ENCODE assay signal across 16 cellular contexts in the genomic region with DNA sequence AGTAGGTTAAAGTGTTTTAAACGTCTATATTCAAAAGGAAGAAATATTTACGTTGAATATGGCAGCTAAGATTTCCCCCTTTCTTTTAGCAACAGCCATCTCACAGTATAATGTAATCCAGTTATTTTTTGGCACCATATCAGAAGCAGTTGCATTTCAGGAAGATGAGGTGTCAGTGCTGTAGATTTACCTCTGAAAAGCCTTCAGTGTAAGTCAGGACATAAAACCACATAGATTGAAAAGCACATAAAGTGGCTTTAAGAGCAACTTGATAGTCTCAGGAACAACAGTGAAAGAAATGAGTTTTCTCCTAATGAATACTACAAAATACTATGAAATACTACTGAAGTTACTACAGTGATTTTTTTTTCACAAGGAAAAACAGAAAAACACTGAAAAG. TPM values are rescaled to one million over a fixed set of nuclear protein-coding genes. Genes with fewer than 3 reads are reported as not detected.
DNase-seq lines count a peak whose midpoint lies in the region; ATAC-seq and TF ChIP-seq lines count a peak whose summit lies in the region.
"Had no signal": no experiment of that assay in that cellular context is flagged by ENCODE, and none has a peak within 500 bp of the region (broad histone marks: within the 10 kb centered on the region; RNA-seq: fewer than 3 reads in every experiment).

No MANE protein-coding gene starts in this region.

- H3K9me3 Mint-ChIP-seq in activated naive CD8-positive, alpha-beta T cell (ENCODE audit: low read depth): no peaks in the 10 kb centered on the region
- no peaks in the 10 kb centered on the region for H3K9me3 Mint-ChIP-seq in activated naive CD8-positive, alpha-beta T cell treated with anti-CD3 and anti-CD28 coated beads, Interleukin-2, amount 50 U/mL, for 24 hours

- peaks cover 54% of the 10 kb centered on the region for H3K4me1 Mint-ChIP-seq in activated naive CD8-positive, alpha-beta T cell (ENCODE audit: low read depth)
- H3K4me1 Mint-ChIP-seq in activated naive CD8-positive, alpha-beta T cell treated with anti-CD3 and anti-CD28 coated beads, Interleukin-2, amount 50 U/mL, for 24 hours: peaks cover 38% of the 10 kb centered on the region

- no peaks in the 10 kb centered on the region; the same call in 1 of the 2 replicates for H3K36me3 ChIP-seq in SJCRH30

- H3K27me3 ChIP-seq in SJCRH30: no peaks in the 10 kb centered on the region
- H3K27me3 ChIP-seq: testis had no signal

- H3K27ac Mint-ChIP-seq in activated naive CD8-positive, alpha-beta T cell: no peak overlapping the region
- H3K27ac Mint-ChIP-seq in activated naive CD8-positive, alpha-beta T cell treated with anti-CD3 and anti-CD28 coated beads, Interleukin-2, amount 50 U/mL, for 24 hours: no peak overlapping the region

- peaks cover 36% of the 10 kb centered on the region for H3K4me1 ChIP-seq in SJCRH30

- ATAC-seq in activated naive CD8-positive, alpha-beta T cell treated with anti-CD3 and anti-CD28 coated beads, Interleukin-2, amount 50 U/mL, for 24 hours: no peak
- ATAC-seq in HG03460 (IDR thresholded peaks at IDR 0.05; ENCODE audit: unreplicated experiment): no peak

- in situ Hi-C loops in GM13976 (cut with MboI; ENCODE audit: low sequenced_read_pairs, unreplicated experiment): no loop called here

- peaks cover 29% of the 10 kb centered on the region for H3K36me3 Mint-ChIP-seq in activated naive CD8-positive, alpha-beta T cell
- peaks cover 42% of the 10 kb centered on the region for H3K36me3 Mint-ChIP-seq in activated naive CD8-positive, alpha-beta T cell treated with anti-CD3 and anti-CD28 coated beads, Interleukin-2, amount 50 U/mL, for 24 hours (ENCODE audit: low read depth)

- no peaks in the 10 kb centered on the region for H3K9me3 ChIP-seq in SJCRH30 (replicated peaks)
- H3K9me3 ChIP-seq: testis had no signal

- no peaks in the 10 kb centered on the region for H3K27me3 Mint-ChIP-seq in activated naive CD8-positive, alpha-beta T cell
- H3K27me3 Mint-ChIP-seq in activated naive CD8-positive, alpha-beta T cell treated with anti-CD3 and anti-CD28 coated beads, Interleukin-2, amount 50 U/mL, for 24 hours: no peaks in the 10 kb centered on the region

- peak overlapping the region; percentile 13 for H3K4me3 Mint-ChIP-seq in activated naive CD8-positive, alpha-beta T cell
- no peak overlapping the region for H3K4me3 Mint-ChIP-seq in activated naive CD8-positive, alpha-beta T cell treated with anti-CD3 and anti-CD28 coated beads, Interleukin-2, amount 50 U/mL, for 24 hours

- TF ChIP-seq CTCF in GM13976 (IDR thresholded peaks at IDR 0.05; ENCODE audit: borderline replicate concordance, control extremely low read depth, extremely low read depth, insufficient read depth, missing control alignments): no peak

- no peak for DNase-seq in activated naive CD8-positive, alpha-beta T cell treated with anti-CD3 and anti-CD28 coated beads, Interleukin-2, amount 50 U/mL, for 24 hours
- DNase-seq in SJCRH30: peak in 1 of 2 experiments; percentile 54
- DNase-seq in fibroblast of peridontal ligament (ENCODE audit: extremely low read depth): peak; percentile 55
- no peak for DNase-seq in effector CD8-positive, alpha-beta T cell (lab: John Stamatoyannopoulos, UW)
- no peak for DNase-seq in GM13976 (ENCODE audit: low spot score)
- DNase-seq in NCI-H2029 treated with DMSO at 0.1 percent for 48 hours (lab: John Stamatoyannopoulos, UW): no peak
- DNase-seq: activated CD4-positive, alpha-beta T cell treated with anti-CD3 and anti-CD28 coated beads, Interleukin-2, amount 50 U/mL, for 48 hours; activated naive CD4-positive, alpha-beta T cell treated with anti-CD3 and anti-CD28 coated beads, Interleukin-2, amount 50 U/mL, for 16 hours; NCI-H1105; NK-92 treated with Interleukin-12 subunit alpha and Interleukin-12 subunit beta, amount 100 ng/mL, for 24 hours; retina; T-helper 1 cell; testis had no signal

- peak overlapping the region; percentile 96 for H3K27ac ChIP-seq in SJCRH30
- H3K27ac ChIP-seq: testis had no signal

- H3K4me3 ChIP-seq in SJCRH30: no peak overlapping the region
- H3K4me3 ChIP-seq: testis had no signal

RNA-seq across cellular contexts. Expression of gene MLH3, which starts 6.9 kb away (rescaled TPM):
- 6.9 and 9.3 TPM in 2 replicates for total RNA-seq in SJCRH30 (2014; rRNA removed; shearing (Covaris generic))

RNA-seq across cellular contexts. Expression of gene ACYP1, which starts 19.5 kb away (rescaled TPM):
- 31.9 and 43.1 TPM in 2 replicates for total RNA-seq in SJCRH30 (2014; rRNA removed; shearing (Covaris generic))

RNA-seq across cellular contexts. Expression of gene ZC2HC1C, which starts 25.1 kb away (rescaled TPM):
- total RNA-seq in SJCRH30 (2014; rRNA removed; shearing (Covaris generic)): not detected in 2 replicates
- total RNA-seq: mononuclear cell had no signal

RNA-seq across cellular contexts. Expression of gene EIF2B2, which starts 41.6 kb away (rescaled TPM):
- total RNA-seq in SJCRH30 (2014; rRNA removed; shearing (Covaris generic)): 56.8 and 64.7 TPM in 2 replicates
